Comparison of ENCODE assay signal across 19 cellular contexts in genomic region chr12:44295958-44296623, GRCh38.
"Had no signal": no experiment of that assay in that cellular context is flagged by ENCODE, and none has a peak within 500 bp of the region (broad histone marks: within the 10 kb centered on the region; RNA-seq: fewer than 3 reads in every experiment).

No MANE protein-coding gene starts in this region.

- H3K36me3 ChIP-seq: gastroesophageal sphincter, neutrophil, suprapubic skin, thyroid gland, upper lobe of left lung had no signal

- H3K4me1 ChIP-seq: esophagus squamous epithelium, gastroesophageal sphincter, suprapubic skin, thyroid gland, upper lobe of left lung, uterus had no signal

- H3K4me1 Mint-ChIP-seq: immature natural killer cell had no signal

- H3K4me2 ChIP-seq: smooth muscle cell had no signal

- H3K27me3 Mint-ChIP-seq: effector memory CD8-positive, alpha-beta T cell had no signal

- H3K27ac ChIP-seq: esophagus squamous epithelium, gastroesophageal sphincter, neutrophil, suprapubic skin, thyroid gland, upper lobe of left lung, uterus had no signal

- H3K9me3 ChIP-seq: neutrophil, thyroid gland had no signal

- H3K4me3 ChIP-seq: esophagus squamous epithelium, gastroesophageal sphincter, lung, smooth muscle cell, suprapubic skin, thyroid gland, upper lobe of left lung, uterus had no signal

- ATAC-seq: effector memory CD8-positive, alpha-beta T cell; gastroesophageal sphincter; left ventricle myocardium superior; naive thymus-derived CD8-positive, alpha-beta T cell; stimulated activated naive CD8-positive, alpha-beta T cell treated with anti-CD3 and anti-CD28 coated beads, Interleukin-15, Interleukin-2, amounts not matched to agents 100 U/mL and 50 U/mL, for 24 hours had no signal

- DNase-seq: effector memory CD8-positive, alpha-beta T cell; esophagus squamous epithelium; foreskin fibroblast; glutamatergic neuron; immature natural killer cell; left ventricle myocardium superior; mesendoderm; naive thymus-derived CD8-positive, alpha-beta T cell; posterior cingulate gyrus; stimulated activated CD4-positive, alpha-beta T cell treated with anti-CD3 and anti-CD28 coated beads, Interleukin-2, amount 100 ng/mL, for 48 hours; stimulated activated naive CD8-positive, alpha-beta T cell treated with anti-CD3 and anti-CD28 coated beads, Interleukin-15, Interleukin-2, amounts not matched to agents 100 U/mL and 50 U/mL, for 24 hours; thyroid gland; upper lobe of left lung; uterus had no signal

- H3K27ac Mint-ChIP-seq: immature natural killer cell; naive thymus-derived CD8-positive, alpha-beta T cell had no signal

- H3K4me3 Mint-ChIP-seq: effector memory CD8-positive, alpha-beta T cell; immature natural killer cell; naive thymus-derived CD8-positive, alpha-beta T cell had no signal

- H3K27me3 ChIP-seq: esophagus squamous epithelium, gastroesophageal sphincter, neutrophil, suprapubic skin, thyroid gland, upper lobe of left lung, uterus had no signal
